Comparison of ENCODE assay signal across 14 cellular contexts in genomic region chrX:149493567-149494562, GRCh38. TPM values are rescaled to one million over a fixed set of nuclear protein-coding genes. Genes with fewer than 3 reads are reported as not detected.
DNase-seq lines count a peak whose midpoint lies in the region; ATAC-seq, FAIRE-seq and TF ChIP-seq lines count a peak whose summit lies in the region.
"Had no signal": no experiment of that assay in that cellular context is flagged by ENCODE, and none has a peak within 500 bp of the region (broad histone marks: within the 10 kb centered on the region; RNA-seq: fewer than 3 reads in every experiment).

No MANE protein-coding gene starts in this region.

- BruUV-seq in PC-3 (replicated peaks; lab: Mats Ljungman, UMichigan): no TSS peak

- H3K4me2 ChIP-seq in GM23248 (ENCODE audit: unreplicated experiment) (no peak overlapping the region), PC-3 (ENCODE audit: low read length) (peak overlapping the region; percentile 61), osteoblast (ENCODE audit: insufficient read depth, low read length) (no peak overlapping the region)

- H3K36me3 Mint-ChIP-seq in stimulated activated naive B cell treated with anti-CD40 and anti-IgM and Interleukin-4, amounts not matched to agents 10 μg/mL and 1 μg/mL and 100 μg/mL, for 72 hours: peaks cover 25 to 30% of the 10 kb centered on the region in 2 donors
- H3K36me3 Mint-ChIP-seq in activated T-helper 2 cell treated with anti-CD3 and anti-CD28 coated beads, Interferon-gamma antibody, Interleukin-2, Interleukin-4, amounts not matched to agents 10 μg/mL and 5 μg/mL and 100 μg/mL, durations not matched to agents 14 hours and 24 hours and 36 hours (ENCODE audit: low read depth): peaks cover 32% of the 10 kb centered on the region

- H3K27me3 Mint-ChIP-seq in stimulated activated naive B cell treated with anti-CD40 and anti-IgM and Interleukin-4, amounts not matched to agents 10 μg/mL and 1 μg/mL and 100 μg/mL, for 72 hours: no peaks in the 10 kb centered on the region
- H3K27me3 Mint-ChIP-seq in activated T-helper 2 cell treated with anti-CD3 and anti-CD28 coated beads, Interferon-gamma antibody, Interleukin-2, Interleukin-4, amounts not matched to agents 10 μg/mL and 5 μg/mL and 100 μg/mL, durations not matched to agents 14 hours and 24 hours and 36 hours (ENCODE audit: low read depth): no peaks in the 10 kb centered on the region

- H3K27me3 ChIP-seq in GM23248 (replicated peaks; ENCODE audit: insufficient read depth): no peaks in the 10 kb centered on the region
- H3K27me3 ChIP-seq in PC-3 (ENCODE audit: low read length): no peaks in the 10 kb centered on the region
- no peaks in the 10 kb centered on the region for H3K27me3 ChIP-seq in osteoblast (ENCODE audit: insufficient read depth, low read length)
- H3K27me3 ChIP-seq: cardiac muscle cell, neutrophil had no signal

- no peak overlapping the region for H3K9ac ChIP-seq in GM23248
- H3K9ac ChIP-seq in PC-3 (ENCODE audit: low read length): peak overlapping the region; percentile 45

- POLR2A ChIA-PET in PC-3 (lab: Charles Lee; ENCODE audit: unreplicated experiment): no interaction called here

- no peak overlapping the region for H3K27ac Mint-ChIP-seq in stimulated activated naive B cell treated with anti-CD40 and anti-IgM and Interleukin-4, amounts not matched to agents 10 μg/mL and 1 μg/mL and 100 μg/mL, for 72 hours
- no peak overlapping the region for H3K27ac Mint-ChIP-seq in activated T-helper 2 cell treated with anti-CD3 and anti-CD28 coated beads, Interferon-gamma antibody, Interleukin-2, Interleukin-4, amounts not matched to agents 10 μg/mL and 5 μg/mL and 100 μg/mL, durations not matched to agents 14 hours and 24 hours and 36 hours
- H3K27ac Mint-ChIP-seq: activated T-helper 1 cell treated with anti-CD3 and anti-CD28 coated beads, Interleukin-12 subunit alpha, Interleukin-12 subunit beta, Interleukin-2, Interleukin-4 antibody, amounts not matched to agents 30 ng/mL and 10 ng/mL and 1 ng/mL, durations not matched to agents 14 hours and 24 hours and 36 hours had no signal

- no peaks in the 10 kb centered on the region for H3K79me2 ChIP-seq in GM23248 (ENCODE audit: insufficient read depth)
- H3K79me2 ChIP-seq in PC-3 (ENCODE audit: low read length): no peaks in the 10 kb centered on the region
- no peaks in the 10 kb centered on the region for H3K79me2 ChIP-seq in osteoblast (ENCODE audit: insufficient read depth, low read length)

- intact Hi-C loops in PC-3 (cut with micrococcal nuclease): loop anchor here (2.0 kb wide), 1 partner anchor 47 kb away; the partner anchor contains the start of gene EOLA1
- intact Hi-C loops in activated T-helper 2 cell treated with anti-CD3 and anti-CD28 coated beads, Interferon-gamma antibody, Interleukin-2, Interleukin-4, amounts not matched to agents 10 μg/mL and 5 μg/mL and 100 μg/mL, durations not matched to agents 14 hours and 24 hours and 36 hours (cut with micrococcal nuclease): no loop called here

- H3K36me3 ChIP-seq in GM23248 (ENCODE audit: low read depth) (peaks cover 6% of the 10 kb centered on the region; the same call in 1 of the 2 replicates), PC-3 (ENCODE audit: low read depth, low read length) (peaks cover 60% of the 10 kb centered on the region), osteoblast (ENCODE audit: insufficient read depth, low read length) (peaks cover 56% of the 10 kb centered on the region)

- in situ Hi-C loops in GM23248 (cut with MboI): loop anchor here (25.0 kb wide), 1 partner anchor 632 kb away; no protein-coding TSS in a partner anchor

- H3K9me3 Mint-ChIP-seq in stimulated activated naive B cell treated with anti-CD40 and anti-IgM and Interleukin-4, amounts not matched to agents 10 μg/mL and 1 μg/mL and 100 μg/mL, for 72 hours: no peaks in the 10 kb centered on the region
- no peaks in the 10 kb centered on the region for H3K9me3 Mint-ChIP-seq in activated T-helper 2 cell treated with anti-CD3 and anti-CD28 coated beads, Interferon-gamma antibody, Interleukin-2, Interleukin-4, amounts not matched to agents 10 μg/mL and 5 μg/mL and 100 μg/mL, durations not matched to agents 14 hours and 24 hours and 36 hours
- H3K9me3 Mint-ChIP-seq: activated T-helper 1 cell treated with anti-CD3 and anti-CD28 coated beads, Interleukin-12 subunit alpha, Interleukin-12 subunit beta, Interleukin-2, Interleukin-4 antibody, amounts not matched to agents 30 ng/mL and 10 ng/mL and 1 ng/mL, durations not matched to agents 14 hours and 24 hours and 36 hours had no signal

- CTCF ChIA-PET in PC-3 (lab: Charles Lee): interaction anchor here (0.8 to 1.1 kb wide), 2 partner anchors 17 to 18 kb away, joined by 3 read pairs; no protein-coding TSS in a partner anchor

- no peak overlapping the region for H3K4me3 Mint-ChIP-seq in stimulated activated naive B cell treated with anti-CD40 and anti-IgM and Interleukin-4, amounts not matched to agents 10 μg/mL and 1 μg/mL and 100 μg/mL, for 72 hours
- no peak overlapping the region for H3K4me3 Mint-ChIP-seq in activated T-helper 2 cell treated with anti-CD3 and anti-CD28 coated beads, Interferon-gamma antibody, Interleukin-2, Interleukin-4, amounts not matched to agents 10 μg/mL and 5 μg/mL and 100 μg/mL, durations not matched to agents 14 hours and 24 hours and 36 hours (ENCODE audit: low read depth)
- H3K4me3 Mint-ChIP-seq: activated T-helper 1 cell treated with anti-CD3 and anti-CD28 coated beads, Interleukin-12 subunit alpha, Interleukin-12 subunit beta, Interleukin-2, Interleukin-4 antibody, amounts not matched to agents 30 ng/mL and 10 ng/mL and 1 ng/mL, durations not matched to agents 14 hours and 24 hours and 36 hours had no signal

- H3F3A ChIP-seq in GM23248 (ENCODE audit: insufficient read depth) (peaks cover 35% of the 10 kb centered on the region), PC-3 (ENCODE audit: low read length, unreplicated experiment) (peaks cover 10% of the 10 kb centered on the region)

- DNase-seq in GM23248 (peak; percentile 26), PC-3 (peak; percentile 43), fibroblast of mammary gland (ENCODE audit: low read depth) (peak; percentile 38), osteoblast (ENCODE audit: insufficient read length, low spot score, missing footprints) (peak; percentile 75), GM19239 (ENCODE audit: insufficient read length, low spot score) (no peak)
- DNase-seq in stimulated activated naive B cell treated with anti-CD40 and anti-IgM and Interleukin-4, amounts not matched to agents 10 μg/mL and 1 μg/mL and 100 μg/mL, for 72 hours: no peak
- DNase-seq in activated T-helper 2 cell treated with anti-CD3 and anti-CD28 coated beads, Interferon-gamma antibody, Interleukin-2, Interleukin-4, amounts not matched to agents 10 μg/mL and 5 μg/mL and 100 μg/mL, durations not matched to agents 14 hours and 24 hours and 36 hours (ENCODE audit: low spot score): no peak
- DNase-seq: activated CD4-positive, CD25-positive, alpha-beta regulatory T cell; COR-L47; stimulated activated naive CD4-positive, alpha-beta T cell treated with Interleukin-2 at 50 U/mL for 16 hours had no signal

- H2AFZ ChIP-seq in GM23248: no peak overlapping the region
- H2AFZ ChIP-seq in PC-3 (ENCODE audit: low read length): no peak overlapping the region
- no peak overlapping the region for H2AFZ ChIP-seq in osteoblast (ENCODE audit: low read length)

- ATAC-seq in PC-3: peak; percentile 8; the same call in 1 of the 2 replicates
- ATAC-seq in stimulated activated naive B cell treated with anti-CD40 and anti-IgM and Interleukin-4, amounts not matched to agents 10 μg/mL and 1 μg/mL and 100 μg/mL, for 72 hours (replicated peaks): no peak

- H3K9me3 ChIP-seq in GM23248 (ENCODE audit: low read depth) (no peaks in the 10 kb centered on the region), PC-3 (ENCODE audit: low read length) (no peaks in the 10 kb centered on the region), osteoblast (ENCODE audit: low read depth, low read length) (no peaks in the 10 kb centered on the region)
- H3K9me3 ChIP-seq: neutrophil had no signal

- TF ChIP-seq CTCF in PC-3 (conservative IDR thresholded peaks at IDR 0.05; ENCODE audit: low read depth, low read length) (0 out of 2 replicates have a peak, but pooled peaks have one; percentile 19), fibroblast of mammary gland (conservative IDR thresholded peaks at IDR 0.05; ENCODE audit: control insufficient read depth, insufficient read depth, low read depth, low read length) (peak; percentile 2), osteoblast (IDR thresholded peaks at IDR 0.05; ENCODE audit: extremely low read depth, low read depth, low read length) (no peak)

- H3K4me3 ChIP-seq in GM23248: no peak overlapping the region
- H3K4me3 ChIP-seq in PC-3 (ENCODE audit: low read length): no peak overlapping the region; the same call in 1 of the 2 replicates
- no peak overlapping the region for H3K4me3 ChIP-seq in fibroblast of mammary gland (ENCODE audit: control insufficient read depth, low read depth, low read length)
- no peak overlapping the region for H3K4me3 ChIP-seq in osteoblast (ENCODE audit: insufficient read depth, low read length)
- H3K4me3 ChIP-seq: cardiac muscle cell had no signal

- H3K9me2 ChIP-seq in GM23248 (ENCODE audit: insufficient read depth) (no peaks in the 10 kb centered on the region), PC-3 (replicated peaks; ENCODE audit: low read length) (no peaks in the 10 kb centered on the region)

- H3K4me1 ChIP-seq in GM23248 (ENCODE audit: insufficient read depth): peaks cover 39% of the 10 kb centered on the region
- peaks cover 49% of the 10 kb centered on the region for H3K4me1 ChIP-seq in PC-3 (ENCODE audit: insufficient read depth, low read length)
- peaks cover 41% of the 10 kb centered on the region for H3K4me1 ChIP-seq in osteoblast (ENCODE audit: insufficient read depth, low read length)

- 83% methylated on average over 12 to 13 of the region's 13 CpGs for WGBS in GM23248 (ENCODE audit: low coverage in 1 of 2, low lambda C conversion rate in 2 of 2, missing lambda C conversion rate in 2 of 2), 2 experiments

- no peak overlapping the region for H3K27ac ChIP-seq in GM23248
- peak overlapping the region; percentile 89 for H3K27ac ChIP-seq in PC-3 (ENCODE audit: low read length)
- H3K27ac ChIP-seq in osteoblast (ENCODE audit: low read depth, low read length): no peak overlapping the region
- H3K27ac ChIP-seq: cardiac muscle cell, neutrophil had no signal

- no peaks in the 10 kb centered on the region for H3K4me1 Mint-ChIP-seq in stimulated activated naive B cell treated with anti-CD40 and anti-IgM and Interleukin-4, amounts not matched to agents 10 μg/mL and 1 μg/mL and 100 μg/mL, for 72 hours
- no peaks in the 10 kb centered on the region for H3K4me1 Mint-ChIP-seq in activated T-helper 2 cell treated with anti-CD3 and anti-CD28 coated beads, Interferon-gamma antibody, Interleukin-2, Interleukin-4, amounts not matched to agents 10 μg/mL and 5 μg/mL and 100 μg/mL, durations not matched to agents 14 hours and 24 hours and 36 hours (ENCODE audit: low read depth)

- FAIRE-seq in GM19239 (lab: Jason Lieb, UNC): no peak
- FAIRE-seq: GM12892 had no signal

- H4K20me1 ChIP-seq in GM23248 (ENCODE audit: insufficient read depth): no peaks in the 10 kb centered on the region
- H4K20me1 ChIP-seq in PC-3 (ENCODE audit: low read length): no peaks in the 10 kb centered on the region
- peaks cover 17% of the 10 kb centered on the region for H4K20me1 ChIP-seq in osteoblast (ENCODE audit: insufficient read depth, low read length)

RNA-seq across cellular contexts. Expression of gene IDS, which starts 11.2 kb away (rescaled TPM):
- 38.2 and 47.7 TPM in 2 replicates for total RNA-seq in GM23248 (2014; rRNA removed; shearing (Covaris generic))
- 78.4 and 79.5 TPM in 2 replicates for polyA plus RNA-seq in GM23248 (2016; fragmentation: Nextera tagmentation; extraction: Ambion mirVana)
- total RNA-seq in PC-3 (2014; rRNA removed) (68.4 and 72.9 TPM in 2 replicates), osteoblast (48.9 and 50.4 TPM in 2 replicates)
- total RNA-seq in activated T-helper 2 cell treated with anti-CD3 and anti-CD28 coated beads, Interferon-gamma antibody, Interleukin-2, Interleukin-4, amounts not matched to agents 10 μg/mL and 5 μg/mL and 100 μg/mL, durations not matched to agents 14 hours and 24 hours and 36 hours: 40.4 and 43.7 TPM in 2 replicates

RNA-seq across cellular contexts. Expression of gene EOLA1, which starts 46.9 kb away (rescaled TPM):
- total RNA-seq in GM23248 (2014; rRNA removed; shearing (Covaris generic)): 10.4 and 10.6 TPM in 2 replicates
- 12.0 and 12.3 TPM in 2 replicates for polyA plus RNA-seq in GM23248 (2016; fragmentation: Nextera tagmentation; extraction: Ambion mirVana)
- total RNA-seq in PC-3 (2014; rRNA removed) (21.7 and 25.9 TPM in 2 replicates), osteoblast (12.1 and 13.0 TPM in 2 replicates)
- 25.2 and 28.9 TPM in 2 replicates for total RNA-seq in activated T-helper 2 cell treated with anti-CD3 and anti-CD28 coated beads, Interferon-gamma antibody, Interleukin-2, Interleukin-4, amounts not matched to agents 10 μg/mL and 5 μg/mL and 100 μg/mL, durations not matched to agents 14 hours and 24 hours and 36 hours

RNA-seq across cellular contexts. Expression of gene HSFX3, which starts 55.9 kb away (rescaled TPM):
- not detected in 2 replicates for total RNA-seq in GM23248 (2014; rRNA removed; shearing (Covaris generic))
- not detected in 2 replicates for polyA plus RNA-seq in GM23248 (2016; fragmentation: Nextera tagmentation; extraction: Ambion mirVana)
- total RNA-seq in PC-3 (2014; rRNA removed) (not detected in 2 replicates), osteoblast (not detected in 2 replicates)
- total RNA-seq in activated T-helper 2 cell treated with anti-CD3 and anti-CD28 coated beads, Interferon-gamma antibody, Interleukin-2, Interleukin-4, amounts not matched to agents 10 μg/mL and 5 μg/mL and 100 μg/mL, durations not matched to agents 14 hours and 24 hours and 36 hours: 0.27 TPM in 1 of 2 replicates, not detected in the other
- total RNA-seq: activated T-helper 1 cell treated with anti-CD3 and anti-CD28 coated beads, Interleukin-12 subunit alpha, Interleukin-12 subunit beta, Interleukin-2, Interleukin-4 antibody, amounts not matched to agents 30 ng/mL and 10 ng/mL and 1 ng/mL, durations not matched to agents 14 hours and 24 hours and 36 hours; cardiac muscle cell had no signal
- polyA plus RNA-seq: cardiac muscle cell had no signal

Comparison
In these comparisons a context has a peak if more than half of its experiments do, and no peak if none do; other contexts are left out.
1. DNase-seq: peak in GM23248 (single experiment), PC-3 (single experiment), fibroblast of mammary gland (single experiment) and osteoblast (single experiment); none in GM19239 (single experiment), stimulated activated naive B cell treated with anti-CD40 and anti-IgM and Interleukin-4, amounts not matched to agents 10 μg/mL and 1 μg/mL and 100 μg/mL, for 72 hours (single experiment) and activated T-helper 2 cell treated with anti-CD3 and anti-CD28 coated beads, Interferon-gamma antibody, Interleukin-2, Interleukin-4, amounts not matched to agents 10 μg/mL and 5 μg/mL and 100 μg/mL, durations not matched to agents 14 hours and 24 hours and 36 hours (single experiment).